8 cellular contexts compared by ENCODE assay signal in genomic region chr5:133967715-133968056, GRCh38. TPM values are rescaled to one million over a fixed set of nuclear protein-coding genes. Genes with fewer than 3 reads are reported as not detected.
DNase-seq lines count a peak whose midpoint lies in the region; TF ChIP-seq lines count a peak whose summit lies in the region.

No MANE protein-coding gene starts in this region.

- H3K27me3 Mint-ChIP-seq in brain, result peaks cover 10% of the 10 kb centered on the region

- H3K4me2 ChIP-seq in Karpas-422 (ENCODE audit: low read depth, low read length, poor library complexity, severe bottlenecking), result peak overlapping the region; percentile 73

- DNase-seq in AG10803 (ENCODE audit: low read depth) (peak; percentile 35), Karpas-422 (no peak), substantia nigra (lab: John Stamatoyannopoulos, UW) (peak in 2 of 49 donors; percentile 43 to 45), GDM1 (lab: John Stamatoyannopoulos, UW) (no peak), SK-N-DZ (ENCODE audit: low spot score) (no peak), NCI-H1092 treated with DMSO at 0.1 percent for 48 hours (lab: John Stamatoyannopoulos, UW) (no peak)

- no peaks in the 10 kb centered on the region for H3K9me3 ChIP-seq in Karpas-422 (ENCODE audit: low read length)

- H2AFZ ChIP-seq in Karpas-422 (ENCODE audit: low read length), result no peak overlapping the region

- peaks cover 57% of the 10 kb centered on the region for H3K79me2 ChIP-seq in Karpas-422 (ENCODE audit: low read length)

- peaks cover 33% of the 10 kb centered on the region for H3K4me1 ChIP-seq in Karpas-422 (ENCODE audit: low read length)

- H3K9me2 ChIP-seq in Karpas-422 (replicated peaks; ENCODE audit: insufficient read depth, low read length), result no peaks in the 10 kb centered on the region

- H3K4me1 Mint-ChIP-seq in brain, result peaks cover 63% of the 10 kb centered on the region

- peak overlapping the region; percentile 88 for H3K9ac ChIP-seq in Karpas-422 (ENCODE audit: low read length)

- H4K20me1 ChIP-seq in Karpas-422 (ENCODE audit: insufficient read depth, low read depth, low read length), result no peaks in the 10 kb centered on the region

- peaks cover 33% of the 10 kb centered on the region for H3K36me3 Mint-ChIP-seq in brain

- TF ChIP-seq CTCF in AG10803 (conservative IDR thresholded peaks at IDR 0.05; ENCODE audit: low read length) (no peak), brain (conservative IDR thresholded peaks at IDR 0.05) (no peak)

- H3K27ac ChIP-seq in Karpas-422 (ENCODE audit: low read length), result 0 out of 2 replicates have a peak overlapping the region, but pooled peaks have one; percentile 42
- peak overlapping the region; percentile 92 for H3K27ac ChIP-seq in layer of hippocampus (ENCODE audit: low read depth, low read length)
- peak overlapping the region; percentile 91 for H3K27ac ChIP-seq in substantia nigra (ENCODE audit: low read depth, low read length, poor library complexity, severe bottlenecking)

- H3K36me3 ChIP-seq in Karpas-422 (ENCODE audit: insufficient read depth, low read length), result peaks cover 4% of the 10 kb centered on the region; the same call in 1 of the 2 replicates

- H3K27me3 ChIP-seq in Karpas-422 (ENCODE audit: low read length) (no peaks in the 10 kb centered on the region), layer of hippocampus (ENCODE audit: control insufficient read depth, insufficient read depth, low read length) (no peaks in the 10 kb centered on the region)

- peaks cover 0 to 8% (median 2%) of the 10 kb centered on the region in 5 experiments for H3K9me3 Mint-ChIP-seq in brain

- peak overlapping the region; percentile 95 to 99 (median 98) for H3K4me3 Mint-ChIP-seq in brain

- H3K4me3 ChIP-seq in AG10803 (ENCODE audit: low read length) (peak overlapping the region; percentile 96), Karpas-422 (ENCODE audit: low read length) (peak overlapping the region; percentile 94)

- H3K27ac Mint-ChIP-seq in brain, result peak overlapping the region; percentile 99 to 100 (median 99)

RNA-seq across cellular contexts. Expression of gene C5orf15, which starts 0.7 kb away (rescaled TPM):
- 20.5 and 57.4 TPM in 2 replicates for total RNA-seq in Karpas-422 (2014; rRNA removed; shearing (Covaris generic); ENCODE audit: low replicate concordance)
- 28.7 TPM for polyA plus RNA-seq in brain (ENCODE audit: insufficient read depth, low read depth, low replicate concordance)
- polyA plus RNA-seq in SK-N-DZ (2014; cell fraction: cytosol; rRNA removed), result 71.5 and 78.8 TPM in 2 replicates
- 29.8 and 42.3 TPM in 2 replicates for polyA plus RNA-seq in SK-N-DZ (2014; cell fraction: nucleus; rRNA removed)

RNA-seq across cellular contexts. Expression of gene VDAC1, which starts 37.1 kb away (rescaled TPM):
- total RNA-seq in Karpas-422 (2014; rRNA removed; shearing (Covaris generic); ENCODE audit: low replicate concordance), result 218 and 303 TPM in 2 replicates
- 174 TPM for polyA plus RNA-seq in brain (ENCODE audit: insufficient read depth, low read depth, low replicate concordance)
- 259 and 280 TPM in 2 replicates for polyA plus RNA-seq in SK-N-DZ (2014; cell fraction: cytosol; rRNA removed)
- polyA plus RNA-seq in SK-N-DZ (2014; cell fraction: nucleus; rRNA removed), result 115 and 147 TPM in 2 replicates

Comparison
In these comparisons a context has a peak if more than half of its experiments do, and no peak if none do; other contexts are left out.
1. H3K27ac ChIP-seq: peak in every context shown above with its lines; median percentile 92 in layer of hippocampus; 91 in substantia nigra; 42 in Karpas-422.